ENCODE assay signal across 18 cellular contexts in genomic region chr11:115715371-115715770, GRCh38.
DNase-seq lines count a peak whose midpoint lies in the region; ATAC-seq, FAIRE-seq and TF ChIP-seq lines count a peak whose summit lies in the region.
"Had no signal": no experiment of that assay in that cellular context is flagged by ENCODE, and none has a peak within 500 bp of the region (broad histone marks: within the 10 kb centered on the region; RNA-seq: fewer than 3 reads in every experiment).

No MANE protein-coding gene starts in this region.

- H3K27me3 ChIP-seq in breast epithelium = no peaks in the 10 kb centered on the region
- no peaks in the 10 kb centered on the region for H3K27me3 ChIP-seq in trophoblast cell (ENCODE audit: insufficient read depth, low read length)
- H3K27me3 ChIP-seq in esophagus squamous epithelium = peaks cover 0 to 9% (median 0%) of the 10 kb centered on the region in 4 donors

- no peak for FAIRE-seq in GM12892 (lab: Jason Lieb, UNC)
- FAIRE-seq: D721Med, GM12891, GM18507, H54 had no signal

- in situ Hi-C loops in T47D (cut with HindIII; ENCODE audit: low pct_unique_long_range_greater_than_20kb, low sequenced_read_pairs) = no loop called here

- intact Hi-C loops in breast epithelium (cut with DNase I; ENCODE audit: low total_unique reads) (no loop called here), esophagus squamous epithelium (cut with DNase I) (no loop called here), natural killer cell (cut with micrococcal nuclease) (no loop called here)

- H2AK5ac ChIP-seq in trophoblast cell (ENCODE audit: low read length) = no peak overlapping the region

- no peak overlapping the region for H2BK5ac ChIP-seq in trophoblast cell (ENCODE audit: low read depth, low read length, poor library complexity)

- no peak overlapping the region for H2BK120ac ChIP-seq in trophoblast cell (ENCODE audit: insufficient read depth, low read length, poor library complexity)

- H3K14ac ChIP-seq in trophoblast cell (ENCODE audit: low read length) = no peak overlapping the region

- no peaks in the 10 kb centered on the region for H3K4me1 ChIP-seq in breast epithelium
- H3K4me1 ChIP-seq in trophoblast cell (ENCODE audit: control insufficient read depth in 1 of 2, insufficient read depth in 2 of 2, low read length in 2 of 2) = peaks cover 12% of the 10 kb centered on the region in 2 experiments
- peaks cover 0 to 4% (median 0%) of the 10 kb centered on the region in 3 donors for H3K4me1 ChIP-seq in esophagus squamous epithelium

- peak overlapping the region; percentile 49 for H3K4me3 Mint-ChIP-seq in glutamatergic neuron (ENCODE audit: unreplicated experiment)
- H3K4me3 Mint-ChIP-seq in natural killer cell = no peak overlapping the region
- H3K4me3 Mint-ChIP-seq: B cell; CD4-positive, CD25-positive, alpha-beta regulatory T cell; CD8-positive, alpha-beta memory T cell; GM23338 had no signal

- TF ChIP-seq POLR2A in breast epithelium (IDR thresholded peaks at IDR 0.05) (no peak), esophagus squamous epithelium (IDR thresholded peaks at IDR 0.05) (no peak), GM12892 (IDR thresholded peaks at IDR 0.05; ENCODE audit: low read depth, low read length) (no peak)

- no peaks in the 10 kb centered on the region for H3K9me3 Mint-ChIP-seq in glutamatergic neuron (ENCODE audit: unreplicated experiment)
- H3K9me3 Mint-ChIP-seq in natural killer cell = no peaks in the 10 kb centered on the region
- H3K9me3 Mint-ChIP-seq: CD8-positive, alpha-beta memory T cell; GM23338 had no signal

- H3K27me3 Mint-ChIP-seq in glutamatergic neuron (ENCODE audit: unreplicated experiment) = peaks cover 5% of the 10 kb centered on the region
- no peaks in the 10 kb centered on the region for H3K27me3 Mint-ChIP-seq in natural killer cell (ENCODE audit: low read depth in 2 of 2)
- H3K27me3 Mint-ChIP-seq: B cell; CD4-positive, CD25-positive, alpha-beta regulatory T cell; CD8-positive, alpha-beta memory T cell had no signal

- H3K4me1 Mint-ChIP-seq in glutamatergic neuron (ENCODE audit: low read depth, unreplicated experiment) (peaks cover 28% of the 10 kb centered on the region), natural killer cell (no peaks in the 10 kb centered on the region)
- H3K4me1 Mint-ChIP-seq: B cell; CD4-positive, CD25-positive, alpha-beta regulatory T cell; CD8-positive, alpha-beta memory T cell had no signal

- no CpG with 5 or more reads among the region's 3 CpGs for whole genome bisulfite sequencing in trophoblast cell (ENCODE audit: extremely low coverage, insufficient coverage, insufficient read length)
- 36 to 71% methylated on average over 3 of the region's 3 CpGs for WGBS in esophagus squamous epithelium, 2 donors

- no peak overlapping the region for H3K4me2 ChIP-seq in trophoblast cell (ENCODE audit: low read length)
- H3K4me2 ChIP-seq: GM23338 had no signal

- H3K27ac ChIP-seq in breast epithelium = no peak overlapping the region
- no peak overlapping the region for H3K27ac ChIP-seq in trophoblast cell (ENCODE audit: low read depth, low read length)
- H3K27ac ChIP-seq in esophagus squamous epithelium = no peak overlapping the region

- H3K18ac ChIP-seq in trophoblast cell (ENCODE audit: low read length) = no peak overlapping the region

- H4K91ac ChIP-seq in trophoblast cell (ENCODE audit: low read depth, low read length) = no peak overlapping the region

- H3K79me1 ChIP-seq in trophoblast cell (ENCODE audit: low read length) = peaks cover 10% of the 10 kb centered on the region

- H3K27ac Mint-ChIP-seq in glutamatergic neuron (ENCODE audit: unreplicated experiment) (no peak overlapping the region), natural killer cell (no peak overlapping the region)
- H3K27ac Mint-ChIP-seq: B cell; CD4-positive, CD25-positive, alpha-beta regulatory T cell; CD8-positive, alpha-beta memory T cell; GM23338 had no signal

- no peak overlapping the region for H3K4me3 ChIP-seq in breast epithelium
- H3K4me3 ChIP-seq in trophoblast cell (ENCODE audit: low read depth, low read length) = no peak overlapping the region
- no peak overlapping the region for H3K4me3 ChIP-seq in esophagus squamous epithelium
- H3K4me3 ChIP-seq: GM23338 had no signal

- H4K8ac ChIP-seq in trophoblast cell (ENCODE audit: low read depth, low read length) = no peak overlapping the region

- H3K36me3 Mint-ChIP-seq in glutamatergic neuron (ENCODE audit: unreplicated experiment) (peaks cover 7% of the 10 kb centered on the region), natural killer cell (no peaks in the 10 kb centered on the region)
- H3K36me3 Mint-ChIP-seq: CD4-positive, CD25-positive, alpha-beta regulatory T cell; CD8-positive, alpha-beta memory T cell had no signal

- ATAC-seq in natural killer cell = no peak
- ATAC-seq: GM23338 had no signal

- H3K9me3 ChIP-seq in breast epithelium (no peaks in the 10 kb centered on the region), trophoblast cell (ENCODE audit: insufficient read depth, low read depth, low read length) (no peaks in the 10 kb centered on the region), esophagus squamous epithelium (no peaks in the 10 kb centered on the region)

- no peak overlapping the region for H2BK12ac ChIP-seq in trophoblast cell (ENCODE audit: low read length)

- H2AFZ ChIP-seq in trophoblast cell (ENCODE audit: insufficient read depth, low read length, poor library complexity) = no peak overlapping the region
- H2AFZ ChIP-seq: GM23338 had no signal

- TF ChIP-seq CTCF in breast epithelium (IDR thresholded peaks at IDR 0.05) (no peak), glutamatergic neuron (IDR thresholded peaks at IDR 0.05; ENCODE audit: partially characterized antibody, unreplicated experiment) (no peak), esophagus squamous epithelium (IDR thresholded peaks at IDR 0.05) (no peak), natural killer cell (IDR thresholded peaks at IDR 0.05) (no peak)

- H3K36me3 ChIP-seq in breast epithelium (no peaks in the 10 kb centered on the region), trophoblast cell (ENCODE audit: control insufficient read depth in 1 of 2, insufficient read depth in 2 of 2, low read length in 2 of 2) (no peaks in the 10 kb centered on the region), esophagus squamous epithelium (no peaks in the 10 kb centered on the region)

- H3K23ac ChIP-seq in trophoblast cell (ENCODE audit: low read length) = no peak overlapping the region

- DNase-seq in T47D (ENCODE audit: low read depth in 1 of 2, low spot score in 1 of 2) (peak; percentile 36 to 75), breast epithelium (ENCODE audit: low spot score in 2 of 2) (no peak), glutamatergic neuron (no peak), trophoblast cell (peak; percentile 42 to 85), esophagus squamous epithelium (lab: John Stamatoyannopoulos, UW) (no peak), natural killer cell (no peak), GM12892 (ENCODE audit: insufficient read length) (no peak)
- DNase-seq: C1 segment of cervical spinal cord; CD4-positive, CD25-positive, alpha-beta regulatory T cell; CD8-positive, alpha-beta memory T cell; COR-L47; HCEC 1CT had no signal

- H3K9ac ChIP-seq in trophoblast cell (ENCODE audit: low read length) = no peak overlapping the region

- H3K79me2 ChIP-seq in trophoblast cell (ENCODE audit: control insufficient read depth, insufficient read depth, low read length, poor library complexity) = peaks cover 2% of the 10 kb centered on the region

- no peak overlapping the region for H4K12ac ChIP-seq in trophoblast cell (ENCODE audit: low read depth, low read length)

- H3K4ac ChIP-seq in trophoblast cell (ENCODE audit: low read depth, low read length) = no peak overlapping the region

Comparison
In these comparisons a context has a peak if more than half of its experiments do, and no peak if none do; other contexts are left out.
1. DNase-seq: peak in T47D (2 of 2) and trophoblast cell (2 of 2); none in breast epithelium (0 of 2), glutamatergic neuron (single experiment), esophagus squamous epithelium (single experiment), natural killer cell (single experiment) and GM12892 (single experiment).